In the genomic region with DNA sequence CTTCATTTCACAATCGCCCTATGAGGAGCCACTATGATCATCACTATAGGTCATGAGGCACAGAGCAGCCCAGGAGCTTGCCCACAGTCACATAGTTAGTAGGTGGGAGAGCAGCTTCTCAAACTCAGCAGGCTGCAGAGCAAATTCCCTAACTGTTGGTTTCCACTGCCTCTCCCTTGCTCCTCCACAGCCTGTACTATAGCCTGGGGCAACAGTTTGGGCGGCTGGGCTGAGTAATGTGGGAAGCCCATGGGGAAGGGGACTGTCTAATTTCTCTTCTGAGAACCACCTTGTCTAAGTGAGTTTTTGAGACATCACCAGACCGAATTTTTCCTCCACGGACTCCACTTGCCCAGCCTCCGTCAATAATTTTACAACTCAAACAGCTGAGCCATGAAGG, we compare ENCODE assay signal across 23 cellular contexts.
"Had no signal": no experiment of that assay in that cellular context is flagged by ENCODE, and none has a peak within 500 bp of the region (broad histone marks: within the 10 kb centered on the region; RNA-seq: fewer than 3 reads in every experiment).

No MANE protein-coding gene starts in this region.

- H3K4me2 ChIP-seq: smooth muscle cell had no signal

- H3K4me1 Mint-ChIP-seq: naive B cell; natural killer cell; stimulated activated memory B cell treated with anti-CD40 and anti-IgM and Interleukin-4, amounts not matched to agents 10 μg/mL and 1 μg/mL and 100 μg/mL, for 72 hours; stimulated activated naive CD8-positive, alpha-beta T cell treated with anti-CD3 and anti-CD28 coated beads, Interleukin-15, amount 100 ng/mL, for 72 hours had no signal

- H3K27me3 ChIP-seq: left lung, ovary, right atrium auricular region, right lobe of liver, transverse colon, upper lobe of right lung had no signal

- ATAC-seq: left colon; left lung; lower lobe of right lung; natural killer cell; right lobe of liver; stimulated activated memory B cell treated with anti-CD40 and anti-IgM and Interleukin-4, amounts not matched to agents 10 μg/mL and 1 μg/mL and 100 μg/mL, for 72 hours; stimulated activated naive CD8-positive, alpha-beta T cell treated with anti-CD3 and anti-CD28 coated beads, Interleukin-15, amount 100 ng/mL, for 72 hours; upper lobe of right lung had no signal

- H3K4me3 Mint-ChIP-seq: mesothelial cell of epicardium; naive B cell; natural killer cell; stimulated activated memory B cell treated with anti-CD40 and anti-IgM and Interleukin-4, amounts not matched to agents 10 μg/mL and 1 μg/mL and 100 μg/mL, for 72 hours; stimulated activated naive CD8-positive, alpha-beta T cell treated with anti-CD3 and anti-CD28 coated beads, Interleukin-15, amount 100 ng/mL, for 72 hours had no signal

- H3K27me3 Mint-ChIP-seq: stimulated activated memory B cell treated with anti-CD40 and anti-IgM and Interleukin-4, amounts not matched to agents 10 μg/mL and 1 μg/mL and 100 μg/mL, for 72 hours; stimulated activated naive CD8-positive, alpha-beta T cell treated with anti-CD3 and anti-CD28 coated beads, Interleukin-15, amount 100 ng/mL, for 72 hours had no signal

- H3K36me3 Mint-ChIP-seq: mesothelial cell of epicardium; naive B cell; natural killer cell; stimulated activated memory B cell treated with anti-CD40 and anti-IgM and Interleukin-4, amounts not matched to agents 10 μg/mL and 1 μg/mL and 100 μg/mL, for 72 hours had no signal

- H3K4me3 ChIP-seq: left lung, lower lobe of right lung, ovary, right atrium auricular region, right lobe of liver, smooth muscle cell, transverse colon, upper lobe of right lung had no signal

- H3K27ac ChIP-seq: left lung, lower lobe of right lung, ovary, right atrium auricular region, right lobe of liver, transverse colon, upper lobe of right lung had no signal

- H3K27ac Mint-ChIP-seq: mesothelial cell of epicardium; natural killer cell; progenitor cell of endocrine pancreas; stimulated activated memory B cell treated with anti-CD40 and anti-IgM and Interleukin-4, amounts not matched to agents 10 μg/mL and 1 μg/mL and 100 μg/mL, for 72 hours; stimulated activated naive CD8-positive, alpha-beta T cell treated with anti-CD3 and anti-CD28 coated beads, Interleukin-15, amount 100 ng/mL, for 72 hours had no signal

- DNase-seq: left colon; left lung; lower lobe of right lung; mammary epithelial cell; mesenchymal stem cell; naive B cell; natural killer cell; ovary; right lobe of liver; stimulated activated CD4-positive, alpha-beta T cell treated with anti-CD3 and anti-CD28 coated beads, Interleukin-1b, Interleukin-23, amount 100 ng/mL, for 48 hours; stimulated activated CD4-positive, alpha-beta T cell treated with anti-CD3 and anti-CD28 coated beads, Interleukin-2, amount 100 ng/mL, for 48 hours; stimulated activated CD4-positive, alpha-beta T cell treated with anti-CD3 and anti-CD28 coated beads, Interleukin-4, amount 100 ng/mL, for 4 hours; stimulated activated CD8-positive, alpha-beta memory T cell treated with anti-CD3 and anti-CD28 coated beads, Interleukin-4, amount 100 ng/mL, for 48 hours; stimulated activated naive CD4-positive, alpha-beta T cell treated with Interleukin-2 at 50 U/mL for 16 hours; stimulated activated naive CD8-positive, alpha-beta T cell treated with anti-CD3 and anti-CD28 coated beads, Interleukin-15, amount 100 ng/mL, for 72 hours; substantia nigra; transverse colon; upper lobe of right lung had no signal

- H3K9me3 ChIP-seq: left lung, lower lobe of right lung, ovary, right atrium auricular region, right lobe of liver, transverse colon, upper lobe of right lung had no signal

- H3K36me3 ChIP-seq: left lung, lower lobe of right lung, ovary, right atrium auricular region, right lobe of liver, transverse colon, upper lobe of right lung had no signal

- H3K4me1 ChIP-seq: left lung, lower lobe of right lung, right atrium auricular region, right lobe of liver, transverse colon, upper lobe of right lung had no signal

- H3K9me3 Mint-ChIP-seq: mesothelial cell of epicardium; natural killer cell; stimulated activated naive CD8-positive, alpha-beta T cell treated with anti-CD3 and anti-CD28 coated beads, Interleukin-15, amount 100 ng/mL, for 72 hours had no signal
